10 cellular contexts compared by ENCODE assay signal in the genomic region with DNA sequence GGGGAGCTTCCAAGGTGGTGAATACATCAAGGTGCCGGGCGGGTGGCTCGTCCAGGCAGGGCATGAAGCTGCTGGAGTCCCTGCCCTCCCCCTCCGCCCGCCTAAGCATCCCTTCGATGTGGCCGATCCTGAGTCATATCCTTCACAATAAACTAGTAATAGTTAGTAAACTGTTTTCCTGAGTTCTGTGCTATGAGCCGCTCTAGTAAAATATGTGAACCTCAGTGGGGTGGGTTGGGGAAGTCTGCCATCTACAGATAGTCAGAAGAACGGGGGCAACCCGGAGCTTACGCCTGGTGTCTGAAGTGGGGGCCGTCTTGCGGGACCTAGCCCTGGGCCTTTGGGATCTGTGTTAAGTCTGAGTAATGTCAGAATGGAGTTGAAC. TPM values are rescaled to one million over a fixed set of nuclear protein-coding genes. Genes with fewer than 3 reads are reported as not detected.
DNase-seq lines count a peak whose midpoint lies in the region; ATAC-seq, FAIRE-seq and TF ChIP-seq lines count a peak whose summit lies in the region.
"Had no signal": no experiment of that assay in that cellular context is flagged by ENCODE, and none has a peak within 500 bp of the region (broad histone marks: within the 10 kb centered on the region; RNA-seq: fewer than 3 reads in every experiment).

No MANE protein-coding gene starts in this region.

- peak overlapping the region; percentile 48 for H3K4me3 Mint-ChIP-seq in MCF 10A (ENCODE audit: unreplicated experiment)

- CTCF ChIA-PET in A549 (lab: Yijun Ruan, JAX) (interaction anchor here (0.7 to 1.6 kb wide), 6 partner anchors 8 to 519 kb away, joined by 3 to 6 read pairs (median 3); no protein-coding TSS in a partner anchor), MCF 10A (lab: Yijun Ruan, JAX) (interaction anchor here (0.6 to 1.7 kb wide), 7 partner anchors 16 to 193 kb away, joined by 3 to 6 read pairs (median 3); no protein-coding TSS in a partner anchor)

- WGBS in A549 (ENCODE audit: missing lambda C conversion rate) = 30% methylated on average over 13 of the region's 13 CpGs
- 79 to 85% methylated on average over 8 to 13 of the region's 13 CpGs for WGBS in thyroid gland, 2 donors

- DNase-seq in A549 (ENCODE audit: low read depth in 1 of 2, low spot score in 1 of 2) = peak in 1 of 2 experiments; percentile 68
- DNase-seq in HPDE6-E6E7 (ENCODE audit: extremely low spot score) = peak; percentile 88
- peak; percentile 91 for DNase-seq in MCF 10A (ENCODE audit: unreplicated experiment)
- DNase-seq in kidney tubule cell (ENCODE audit: low spot score) = peak; percentile 97
- no peak for DNase-seq in thyroid gland
- DNase-seq in NCI-H1048 (lab: John Stamatoyannopoulos, UW) = no peak
- DNase-seq: NCI-H146, T-helper 17 cell had no signal

- H3K4me3 ChIP-seq in A549 (0 out of 3 replicates have a peak overlapping the region, but pooled peaks have one; percentile 3), thyroid gland (replicated peaks in 1 of 3) (no peak overlapping the region)

- no peak for TF ChIP-seq POLR2A in A549 (IDR thresholded peaks at IDR 0.05; ENCODE audit: low read length)
- TF ChIP-seq POLR2A in thyroid gland (IDR thresholded peaks at IDR 0.05) = no peak

- FAIRE-seq in A549 (lab: Jason Lieb, UNC) = no peak

- H3K27ac ChIP-seq in A549 (peak overlapping the region; percentile 60 to 86), thyroid gland (peak overlapping the region in 1 of 3 donors; percentile 57)

- intact Hi-C loops in MCF 10A (cut with micrococcal nuclease) = loop anchor here (2.0 kb wide), 2 partner anchors 21 to 53 kb away; partner anchors contain the start of gene PRDM15
- intact Hi-C loops in thyroid gland (cut with DNase I) = no loop called here

- no peaks in the 10 kb centered on the region for H3K36me3 ChIP-seq in thyroid gland

- POLR2A ChIA-PET in A549 (lab: Yijun Ruan, JAX) = interaction anchor here (0.5 kb wide), 1 partner anchor 10 kb away, joined by 4 read pairs; no protein-coding TSS in a partner anchor
- POLR2A ChIA-PET in MCF 10A (lab: Yijun Ruan, JAX) = interaction anchor here (0.6 to 3.6 kb wide), 10 partner anchors 16 to 320 kb away, joined by 3 to 14 read pairs (median 5); partner anchors contain the start of genes PRDM15 and ZBTB21

- no peak for TF ChIP-seq EP300 in A549 (IDR thresholded peaks at IDR 0.05)

- H3K4me2 ChIP-seq in A549 = peak overlapping the region; percentile 68

- H3K9me3 ChIP-seq in A549 (no peaks in the 10 kb centered on the region), thyroid gland (no peaks in the 10 kb centered on the region)

- TF ChIP-seq CTCF in A549 (IDR thresholded peaks at IDR 0.05) (no peak), MCF 10A (IDR thresholded peaks at IDR 0.05; ENCODE audit: unreplicated experiment) (no peak), thyroid gland (IDR thresholded peaks at IDR 0.05) (no peak)

- no peaks in the 10 kb centered on the region for H3K9me3 Mint-ChIP-seq in MCF 10A (ENCODE audit: unreplicated experiment)

- peak; percentile 19 to 25; a peak in 2 of 5 replicates for TF ChIP-seq RAD21 in A549 (conservative IDR thresholded peaks at IDR 0.05 in 1 of 2, IDR thresholded peaks at IDR 0.05 in 1 of 2)

- no TSS peak for BruUV-seq in MCF 10A (replicated peaks; lab: Mats Ljungman, UMichigan)

- peaks cover 21% of the 10 kb centered on the region for H3K36me3 Mint-ChIP-seq in MCF 10A (ENCODE audit: insufficient read depth, unreplicated experiment)

- H3K27me3 Mint-ChIP-seq in MCF 10A (ENCODE audit: insufficient read depth, unreplicated experiment) = no peaks in the 10 kb centered on the region

- H3K27me3 ChIP-seq in thyroid gland = no peaks in the 10 kb centered on the region

- peaks cover 34% of the 10 kb centered on the region for H3K4me1 ChIP-seq in A549
- H3K4me1 ChIP-seq in thyroid gland = peaks cover 4 to 39% of the 10 kb centered on the region in 2 donors

- peak overlapping the region; percentile 84 for H3K27ac Mint-ChIP-seq in MCF 10A (ENCODE audit: low read depth, unreplicated experiment)
- H3K27ac Mint-ChIP-seq: T-helper 17 cell had no signal

- peaks cover 36% of the 10 kb centered on the region for H3K4me1 Mint-ChIP-seq in MCF 10A (ENCODE audit: insufficient read depth, unreplicated experiment)

- peak; percentile 81 to 83 for ATAC-seq in A549
- ATAC-seq in GM21786 (IDR thresholded peaks at IDR 0.05; ENCODE audit: unreplicated experiment) = no peak
- ATAC-seq in GM18498 (IDR thresholded peaks at IDR 0.05; ENCODE audit: unreplicated experiment) = no peak
- ATAC-seq: T-helper 17 cell had no signal

TF ChIP-seq in A549, 52 proteins besides CTCF, POLR2A, EP300 and RAD21:
- TF ChIP-seq HOXB13 (CRISPR knock-in tag; IDR thresholded peaks at IDR 0.05; ENCODE audit: low read depth) = no peak
- no peak for TF ChIP-seq ESRRA (IDR thresholded peaks at IDR 0.05; ENCODE audit: borderline replicate concordance, low read length)
- TF ChIP-seq CHD4 (IDR thresholded peaks at IDR 0.05; ENCODE audit: borderline replicate concordance) = no peak
- no peak for TF ChIP-seq CHD2 (IDR thresholded peaks at IDR 0.05; ENCODE audit: low read length, partially characterized antibody)
- TF ChIP-seq, protein P1, sequence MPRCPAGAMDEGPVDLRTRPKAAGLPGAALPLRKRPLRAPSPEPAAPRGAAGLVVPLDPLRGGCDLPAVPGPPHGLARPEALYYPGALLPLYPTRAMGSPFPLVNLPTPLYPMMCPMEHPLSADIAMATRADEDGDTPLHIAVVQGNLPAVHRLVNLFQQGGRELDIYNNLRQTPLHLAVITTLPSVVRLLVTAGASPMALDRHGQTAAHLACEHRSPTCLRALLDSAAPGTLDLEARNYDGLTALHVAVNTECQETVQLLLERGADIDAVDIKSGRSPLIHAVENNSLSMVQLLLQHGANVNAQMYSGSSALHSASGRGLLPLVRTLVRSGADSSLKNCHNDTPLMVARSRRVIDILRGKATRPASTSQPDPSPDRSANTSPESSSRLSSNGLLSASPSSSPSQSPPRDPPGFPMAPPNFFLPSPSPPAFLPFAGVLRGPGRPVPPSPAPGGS (IDR thresholded peaks at IDR 0.05) = no peak
- no peak for TF ChIP-seq CBX2 (IDR thresholded peaks at IDR 0.05; ENCODE audit: borderline replicate concordance, low read depth)
- no peak for TF ChIP-seq RCOR1 (IDR thresholded peaks at IDR 0.05; ENCODE audit: low read depth, low read length)
- TF ChIP-seq MAFK (IDR thresholded peaks at IDR 0.05; ENCODE audit: partially characterized antibody) = no peak
- no peak for TF ChIP-seq MYC (IDR thresholded peaks at IDR 0.05; ENCODE audit: borderline replicate concordance, low read length)
- no peak for TF ChIP-seq ZFP36 (IDR thresholded peaks at IDR 0.05; ENCODE audit: borderline replicate concordance, partially characterized antibody)
- no peak for TF ChIP-seq CEBPB (IDR thresholded peaks at IDR 0.05)
- TF ChIP-seq TP53 (CRISPR knock-in tag; IDR thresholded peaks at IDR 0.05) = no peak

RNA-seq across cellular contexts. Expression of gene C2CD2, which starts 21.6 kb away (rescaled TPM):
- polyA plus RNA-seq in A549 (2011; rRNA removed) (13.5 and 17.4 TPM in 2 replicates), A549 (2017; fragmentation: RNase III; extraction: RNeasy Plus Mini Kit Qiagen cat#74134 plus additional on column Dnase treatment) (6.9 to 7.1 TPM (median 7.0 TPM) in 3 replicates)
- 7.4 and 8.4 TPM in 2 replicates for polyA plus RNA-seq in A549 (2012; cell fraction: cytosol; rRNA removed)
- polyA plus RNA-seq in A549 (2012; cell fraction: nucleus; rRNA removed) = 11.6 and 13.8 TPM in 2 replicates
- polyA minus RNA-seq in A549 (2011; rRNA and poly(A)+ RNA removed) = 39.0 and 49.5 TPM in 2 replicates
- total RNA-seq in MCF 10A (2022) (25.0 and 25.1 TPM in 2 replicates), thyroid gland (10 to 100 TPM; 12.7 to 22.7 (median 20.0) TPM)

RNA-seq across cellular contexts. Expression of gene PRDM15, which starts 53.0 kb away (rescaled TPM):
- polyA plus RNA-seq in A549 (2011; rRNA removed) = 6.1 and 7.6 TPM in 2 replicates
- polyA plus RNA-seq in A549 (2012; cell fraction: cytosol; rRNA removed) = 6.1 and 6.7 TPM in 2 replicates
- polyA plus RNA-seq in A549 (2012; cell fraction: nucleus; rRNA removed) = 19.3 and 27.6 TPM in 2 replicates
- polyA plus RNA-seq in A549 (2017; fragmentation: RNase III; extraction: RNeasy Plus Mini Kit Qiagen cat#74134 plus additional on column Dnase treatment) = 4.3 to 4.6 TPM (median 4.5 TPM) in 3 replicates
- polyA minus RNA-seq in A549 (2011; rRNA and poly(A)+ RNA removed) = 14.5 and 15.4 TPM in 2 replicates
- 5.2 and 5.7 TPM in 2 replicates for total RNA-seq in MCF 10A (2022)
- total RNA-seq in thyroid gland = 10 to 100 TPM in 1 of 4 donors, 1 to 10 TPM in 3; 4.7 to 12.3 (median 7.3) TPM

Comparison
In these comparisons a context has a peak if more than half of its experiments do, and no peak if none do; other contexts are left out.
1. ATAC-seq: peak in A549 (2 of 2); none in GM21786 (single experiment) and GM18498 (single experiment).
2. DNase-seq: peak in HPDE6-E6E7 (single experiment), MCF 10A (single experiment) and kidney tubule cell (single experiment); none in thyroid gland (0 of 2) and NCI-H1048 (single experiment).